Comparison of ENCODE assay signal across 1 cellular context in the genomic region with DNA sequence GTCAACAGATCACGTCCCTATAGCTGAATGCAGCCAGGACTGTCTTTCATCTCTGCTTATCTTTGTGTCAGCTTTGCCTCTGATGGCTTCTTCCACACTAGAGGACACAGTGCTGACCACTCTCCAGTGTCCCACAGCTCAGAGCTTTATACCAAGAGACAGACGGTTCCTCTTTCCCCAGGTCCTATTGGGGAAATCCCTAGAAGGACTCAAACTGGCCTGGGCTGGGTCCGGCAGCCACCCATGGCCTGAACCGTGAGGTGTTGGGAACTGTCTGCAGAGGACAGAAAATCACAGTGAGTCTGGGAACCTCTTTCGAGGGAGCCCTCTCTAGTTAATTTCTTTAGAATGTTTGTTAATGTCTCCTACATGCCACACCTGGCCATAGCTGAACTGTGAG.
TF ChIP-seq lines count a peak whose summit lies in the region.

No MANE protein-coding gene starts in this region.

TF ChIP-seq in HepG2, 621 proteins besides CTCF, POLR2A, EP300 and RAD21 (continued from another document):
- no peak for TF ChIP-seq ZNF784 (CRISPR knock-in tag; IDR thresholded peaks at IDR 0.05; ENCODE audit: borderline replicate concordance)
- no peak for TF ChIP-seq PHB2 (IDR thresholded peaks at IDR 0.05; ENCODE audit: partially characterized antibody)
- TF ChIP-seq YEATS4 (CRISPR knock-in tag; IDR thresholded peaks at IDR 0.05; ENCODE audit: borderline replicate concordance): no peak
- TF ChIP-seq ZBTB10 (CRISPR knock-in tag; IDR thresholded peaks at IDR 0.05; ENCODE audit: borderline replicate concordance): no peak
- TF ChIP-seq, protein P1, sequence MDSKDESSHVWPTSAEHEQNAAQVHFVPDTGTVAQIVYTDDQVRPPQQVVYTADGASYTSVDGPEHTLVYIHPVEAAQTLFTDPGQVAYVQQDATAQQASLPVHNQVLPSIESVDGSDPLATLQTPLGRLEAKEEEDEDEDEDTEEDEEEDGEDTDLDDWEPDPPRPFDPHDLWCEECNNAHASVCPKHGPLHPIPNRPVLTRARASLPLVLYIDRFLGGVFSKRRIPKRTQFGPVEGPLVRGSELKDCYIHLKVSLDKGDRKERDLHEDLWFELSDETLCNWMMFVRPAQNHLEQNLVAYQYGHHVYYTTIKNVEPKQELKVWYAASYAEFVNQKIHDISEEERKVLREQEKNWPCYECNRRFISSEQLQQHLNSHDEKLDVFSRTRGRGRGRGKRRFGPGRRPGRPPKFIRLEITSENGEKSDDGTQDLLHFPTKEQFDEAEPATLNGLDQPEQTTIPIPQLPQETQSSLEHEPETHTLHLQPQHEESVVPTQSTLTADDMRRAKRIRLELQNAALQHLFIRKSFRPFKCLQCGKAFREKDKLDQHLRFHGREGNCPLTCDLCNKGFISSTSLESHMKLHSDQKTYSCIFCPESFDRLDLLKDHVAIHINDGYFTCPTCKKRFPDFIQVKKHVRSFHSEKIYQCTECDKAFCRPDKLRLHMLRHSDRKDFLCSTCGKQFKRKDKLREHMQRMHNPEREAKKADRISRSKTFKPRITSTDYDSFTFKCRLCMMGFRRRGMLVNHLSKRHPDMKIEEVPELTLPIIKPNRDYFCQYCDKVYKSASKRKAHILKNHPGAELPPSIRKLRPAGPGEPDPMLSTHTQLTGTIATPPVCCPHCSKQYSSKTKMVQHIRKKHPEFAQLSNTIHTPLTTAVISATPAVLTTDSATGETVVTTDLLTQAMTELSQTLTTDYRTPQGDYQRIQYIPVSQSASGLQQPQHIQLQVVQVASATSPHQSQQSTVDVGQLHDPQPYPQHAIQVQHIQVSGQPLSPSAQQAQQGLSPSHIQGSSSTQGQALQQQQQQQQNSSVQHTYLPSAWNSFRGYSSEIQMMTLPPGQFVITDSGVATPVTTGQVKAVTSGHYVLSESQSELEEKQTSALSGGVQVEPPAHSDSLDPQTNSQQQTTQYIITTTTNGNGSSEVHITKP (CRISPR knock-in tag; IDR thresholded peaks at IDR 0.05; ENCODE audit: low read depth): no peak
- TF ChIP-seq ZNF562 (CRISPR knock-in tag; IDR thresholded peaks at IDR 0.05; ENCODE audit: borderline replicate concordance): no peak
- TF ChIP-seq SAFB2 (CRISPR knock-in tag; IDR thresholded peaks at IDR 0.05; ENCODE audit: borderline replicate concordance, low read depth): no peak
- TF ChIP-seq ZNF569 (CRISPR knock-in tag; IDR thresholded peaks at IDR 0.05; ENCODE audit: borderline replicate concordance): no peak
- TF ChIP-seq, protein P2, sequence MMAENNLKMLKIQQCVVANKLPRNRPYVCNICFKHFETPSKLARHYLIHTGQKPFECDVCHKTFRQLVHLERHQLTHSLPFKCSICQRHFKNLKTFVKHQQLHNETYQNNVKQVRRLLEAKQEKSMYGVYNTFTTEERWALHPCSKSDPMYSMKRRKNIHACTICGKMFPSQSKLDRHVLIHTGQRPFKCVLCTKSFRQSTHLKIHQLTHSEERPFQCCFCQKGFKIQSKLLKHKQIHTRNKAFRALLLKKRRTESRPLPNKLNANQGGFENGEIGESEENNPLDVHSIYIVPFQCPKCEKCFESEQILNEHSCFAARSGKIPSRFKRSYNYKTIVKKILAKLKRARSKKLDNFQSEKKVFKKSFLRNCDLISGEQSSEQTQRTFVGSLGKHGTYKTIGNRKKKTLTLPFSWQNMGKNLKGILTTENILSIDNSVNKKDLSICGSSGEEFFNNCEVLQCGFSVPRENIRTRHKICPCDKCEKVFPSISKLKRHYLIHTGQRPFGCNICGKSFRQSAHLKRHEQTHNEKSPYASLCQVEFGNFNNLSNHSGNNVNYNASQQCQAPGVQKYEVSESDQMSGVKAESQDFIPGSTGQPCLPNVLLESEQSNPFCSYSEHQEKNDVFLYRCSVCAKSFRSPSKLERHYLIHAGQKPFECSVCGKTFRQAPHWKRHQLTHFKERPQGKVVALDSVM (CRISPR knock-in tag; IDR thresholded peaks at IDR 0.05): no peak
- TF ChIP-seq CERS6 (CRISPR knock-in tag; IDR thresholded peaks at IDR 0.05): no peak
- no peak for TF ChIP-seq AGO1 (IDR thresholded peaks at IDR 0.05; ENCODE audit: low read depth, low read length, poor library complexity, severe bottlenecking)
- TF ChIP-seq ZZZ3 (CRISPR knock-in tag; IDR thresholded peaks at IDR 0.05; ENCODE audit: borderline replicate concordance): no peak
- TF ChIP-seq ZNF563 (CRISPR knock-in tag; IDR thresholded peaks at IDR 0.05): no peak
- TF ChIP-seq TCF7L2 (IDR thresholded peaks at IDR 0.05; ENCODE audit: low read depth, low read length): no peak
- TF ChIP-seq ZNF558 (CRISPR knock-in tag; IDR thresholded peaks at IDR 0.05; ENCODE audit: borderline replicate concordance): no peak
- no peak for TF ChIP-seq ZNF34 (CRISPR knock-in tag; IDR thresholded peaks at IDR 0.05; ENCODE audit: borderline replicate concordance)
- no peak for TF ChIP-seq ZNF567 (CRISPR knock-in tag; IDR thresholded peaks at IDR 0.05; ENCODE audit: borderline replicate concordance)
- no peak for TF ChIP-seq MIER2 (CRISPR knock-in tag; IDR thresholded peaks at IDR 0.05)
